21 cellular contexts compared by ENCODE assay signal in the genomic region with DNA sequence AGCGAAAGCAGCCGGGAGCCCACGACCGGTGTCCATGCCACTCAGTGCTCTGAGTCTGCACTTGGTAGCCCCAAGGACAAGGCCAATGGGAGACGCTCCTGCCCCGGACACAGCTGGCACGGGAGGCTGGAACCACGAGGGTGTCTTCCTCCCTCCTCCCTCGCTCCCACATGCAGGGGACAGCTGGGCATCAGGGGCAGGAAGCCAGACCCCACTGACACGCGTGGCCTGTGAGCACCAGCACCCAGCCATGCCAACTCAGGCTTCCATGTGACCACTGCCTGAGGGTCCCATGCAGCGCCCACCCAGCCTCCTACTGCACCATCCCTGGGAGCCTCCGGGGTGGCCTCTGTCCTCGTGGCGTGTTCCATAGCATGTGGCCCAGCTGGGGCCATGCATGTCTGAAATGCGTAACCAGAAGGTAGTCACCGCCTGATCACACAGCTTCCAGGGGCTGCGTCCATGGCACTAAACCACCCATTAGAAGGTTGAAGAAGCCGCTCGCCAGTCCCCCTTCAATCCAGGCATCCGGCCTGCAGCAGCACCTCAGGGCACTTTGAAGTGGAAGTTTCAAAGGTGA.
DNase-seq lines count a peak whose midpoint lies in the region; ATAC-seq, FAIRE-seq and TF ChIP-seq lines count a peak whose summit lies in the region.
"Had no signal": no experiment of that assay in that cellular context is flagged by ENCODE, and none has a peak within 500 bp of the region (broad histone marks: within the 10 kb centered on the region; RNA-seq: fewer than 3 reads in every experiment).

No MANE protein-coding gene starts in this region.

- 83 to 96% (median 93%) methylated on average over 12 to 21 of the region's 21 CpGs for WGBS in spleen, 5 donors

- no peak for TF ChIP-seq POLR2A in spleen (IDR thresholded peaks at IDR 0.05)

- H3K4me3 Mint-ChIP-seq in stimulated activated naive CD8-positive, alpha-beta T cell treated with anti-CD3 and anti-CD28 coated beads, Interleukin-15, amount 100 ng/mL, for 72 hours, result no peak overlapping the region
- H3K4me3 Mint-ChIP-seq: CD4-positive, alpha-beta memory T cell had no signal

- no peak overlapping the region for H3K4me2 ChIP-seq in osteoblast (ENCODE audit: insufficient read depth, low read length)
- H3K4me2 ChIP-seq: A549 had no signal

- peaks cover 13% of the 10 kb centered on the region for H3K27me3 Mint-ChIP-seq in stimulated activated naive CD8-positive, alpha-beta T cell treated with anti-CD3 and anti-CD28 coated beads, Interleukin-15, amount 100 ng/mL, for 72 hours

- no peak overlapping the region for H2AFZ ChIP-seq in osteoblast (ENCODE audit: low read length)

- H3K27ac Mint-ChIP-seq in stimulated activated naive CD8-positive, alpha-beta T cell treated with anti-CD3 and anti-CD28 coated beads, Interleukin-15, amount 100 ng/mL, for 72 hours, result no peak overlapping the region
- H3K27ac Mint-ChIP-seq: CD4-positive, alpha-beta memory T cell had no signal

- H3K27ac ChIP-seq in osteoblast (ENCODE audit: low read depth, low read length) (no peak overlapping the region), spleen (no peak overlapping the region)
- H3K27ac ChIP-seq: A549 had no signal

- no peaks in the 10 kb centered on the region for H3K79me2 ChIP-seq in osteoblast (ENCODE audit: insufficient read depth, low read length)

- no peaks in the 10 kb centered on the region for H3K27me3 ChIP-seq in osteoblast (ENCODE audit: insufficient read depth, low read length)
- peaks cover 0 to 19% (median 0%) of the 10 kb centered on the region in 7 donors for H3K27me3 ChIP-seq in spleen (replicated peaks in 1 of 7)

- H3K9me3 Mint-ChIP-seq in stimulated activated naive CD8-positive, alpha-beta T cell treated with anti-CD3 and anti-CD28 coated beads, Interleukin-15, amount 100 ng/mL, for 72 hours, result peaks cover 0 to 7% of the 10 kb centered on the region in 2 donors

- TF ChIP-seq CTCF in osteoblast (IDR thresholded peaks at IDR 0.05; ENCODE audit: extremely low read depth, low read depth, low read length) (no peak), spleen (IDR thresholded peaks at IDR 0.05 in 8 of 11, conservative IDR thresholded peaks at IDR 0.05 in 3 of 11) (no peak), D721Med (IDR thresholded peaks at IDR 0.05; ENCODE audit: insufficient read depth, missing control alignments) (no peak)

- intact Hi-C loops in spleen (cut with DNase I; ENCODE audit: low total_unique reads), result no loop called here

- no peaks in the 10 kb centered on the region for H3K36me3 ChIP-seq in osteoblast (ENCODE audit: insufficient read depth, low read length)
- H3K36me3 ChIP-seq in spleen, result no peaks in the 10 kb centered on the region

- H3K9me3 ChIP-seq in osteoblast (ENCODE audit: low read depth, low read length) (no peaks in the 10 kb centered on the region), spleen (peaks cover 0 to 41% (median 10%) of the 10 kb centered on the region in 8 donors)
- H3K9me3 ChIP-seq: A549 had no signal

- no peaks in the 10 kb centered on the region for H4K20me1 ChIP-seq in osteoblast (ENCODE audit: insufficient read depth, low read length)

- H3K4me1 Mint-ChIP-seq in stimulated activated naive CD8-positive, alpha-beta T cell treated with anti-CD3 and anti-CD28 coated beads, Interleukin-15, amount 100 ng/mL, for 72 hours, result no peaks in the 10 kb centered on the region
- H3K4me1 Mint-ChIP-seq: CD4-positive, alpha-beta memory T cell had no signal

- peak; percentile 27 for ATAC-seq in stimulated activated naive CD8-positive, alpha-beta T cell treated with anti-CD3 and anti-CD28 coated beads, Interleukin-15, amount 100 ng/mL, for 72 hours
- ATAC-seq in stimulated activated naive CD8-positive, alpha-beta T cell treated with anti-CD3 and anti-CD28 coated beads, Interleukin-15, Interleukin-2, amounts not matched to agents 100 U/mL and 50 U/mL, for 24 hours, result no peak
- no peak for ATAC-seq in GM19351 (IDR thresholded peaks at IDR 0.05; ENCODE audit: unreplicated experiment)
- ATAC-seq: A549, HCT116 had no signal

- no peak for FAIRE-seq in D721Med (lab: Jason Lieb, UNC)
- FAIRE-seq: A549, G401.6, GM12892 had no signal

- DNase-seq in stimulated activated naive CD8-positive, alpha-beta T cell treated with anti-CD3 and anti-CD28 coated beads, Interleukin-15, amount 100 ng/mL, for 72 hours, result no peak
- no peak for DNase-seq in stimulated activated naive CD8-positive, alpha-beta T cell treated with anti-CD3 and anti-CD28 coated beads, Interleukin-15, Interleukin-2, amounts not matched to agents 100 U/mL and 50 U/mL, for 24 hours
- DNase-seq in osteoblast (ENCODE audit: insufficient read length, low spot score, missing footprints), result peak; percentile 65
- DNase-seq in spleen, result peak; percentile 64
- no peak for DNase-seq in D721Med (ENCODE audit: insufficient read length, low spot score)
- DNase-seq in NCI-H748 treated with DMSO at 0.1 percent for 48 hours (lab: John Stamatoyannopoulos, UW), result no peak
- DNase-seq: 8988T; ACHN; C1 segment of cervical spinal cord; Calu3; CD4-positive, alpha-beta memory T cell; COR-L47; DMS153; DND-41; GOT3; H7 had no signal

- H3K4me1 ChIP-seq in osteoblast (ENCODE audit: insufficient read depth, low read length) (no peaks in the 10 kb centered on the region), spleen (no peaks in the 10 kb centered on the region)
- H3K4me1 ChIP-seq: A549 had no signal

- H3K4me3 ChIP-seq in osteoblast (ENCODE audit: insufficient read depth, low read length) (no peak overlapping the region), spleen (no peak overlapping the region)
- H3K4me3 ChIP-seq: A549 had no signal

Comparison
In these comparisons a context has a peak if more than half of its experiments do, and no peak if none do; other contexts are left out.
1. DNase-seq: peak in osteoblast (single experiment) and spleen (single experiment); none in stimulated activated naive CD8-positive, alpha-beta T cell treated with anti-CD3 and anti-CD28 coated beads, Interleukin-15, amount 100 ng/mL, for 72 hours (0 of 2), stimulated activated naive CD8-positive, alpha-beta T cell treated with anti-CD3 and anti-CD28 coated beads, Interleukin-15, Interleukin-2, amounts not matched to agents 100 U/mL and 50 U/mL, for 24 hours (single experiment), D721Med (single experiment) and NCI-H748 treated with DMSO at 0.1 percent for 48 hours (single experiment).